In the genomic region with DNA sequence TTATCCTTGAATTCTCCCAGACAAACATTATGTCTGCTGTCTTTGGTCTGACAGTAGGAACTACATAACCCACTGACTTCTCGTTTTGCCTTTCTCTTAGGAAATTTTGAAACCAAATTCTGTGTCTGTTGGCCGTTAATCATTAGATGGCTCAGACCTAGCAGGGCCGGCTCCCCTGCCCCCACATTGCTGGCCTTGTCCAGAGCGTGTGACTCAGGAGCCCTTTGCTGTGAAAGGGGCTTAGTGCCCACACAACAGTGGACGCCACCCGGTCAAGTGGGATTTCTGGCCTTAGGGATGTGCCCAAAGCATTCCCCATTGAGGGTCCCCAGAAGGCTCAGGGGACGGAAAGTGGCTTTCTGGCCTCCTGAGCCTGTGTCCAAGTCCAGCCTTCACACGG, we compare ENCODE assay signal across 15 cellular contexts.
DNase-seq lines count a peak whose midpoint lies in the region; ATAC-seq, FAIRE-seq and TF ChIP-seq lines count a peak whose summit lies in the region.
"Had no signal": no experiment of that assay in that cellular context is flagged by ENCODE, and none has a peak within 500 bp of the region (broad histone marks: within the 10 kb centered on the region; RNA-seq: fewer than 3 reads in every experiment).

No MANE protein-coding gene starts in this region.

- peak overlapping the region; percentile 74 for H3K27ac Mint-ChIP-seq in chondrocyte (ENCODE audit: unreplicated experiment)
- H3K27ac Mint-ChIP-seq: natural killer cell treated with Interleukin-12 subunit alpha and Interleukin-12 subunit beta and Interleukin-15 and Interleukin-18, amount 100 ng/mL, for 72 hours; stimulated activated memory B cell treated with anti-CD40 and anti-IgM and Interleukin-4, amounts not matched to agents 10 μg/mL and 1 μg/mL and 100 μg/mL, for 72 hours had no signal

- no peak overlapping the region for H3K14ac ChIP-seq in trophoblast cell (ENCODE audit: low read length)

- H3K27me3 ChIP-seq in trophoblast cell (ENCODE audit: insufficient read depth, low read length) (no peaks in the 10 kb centered on the region), small intestine (ENCODE audit: control insufficient read depth in 2 of 2, insufficient read depth in 2 of 2, low read length in 2 of 2) (no peaks in the 10 kb centered on the region)
- H3K27me3 ChIP-seq: right atrium auricular region had no signal

- no peak for TF ChIP-seq CTCF in chondrocyte (IDR thresholded peaks at IDR 0.05)

- H3K4me3 ChIP-seq in trophoblast cell (ENCODE audit: low read depth, low read length) (no peak overlapping the region), small intestine (ENCODE audit: low read depth in 1 of 2, low read length in 2 of 2) (no peak overlapping the region)
- H3K4me3 ChIP-seq: lower lobe of right lung, PC-9, right atrium auricular region had no signal

- H4K91ac ChIP-seq in trophoblast cell (ENCODE audit: low read depth, low read length): peak overlapping the region; percentile 41

- no peak overlapping the region for H2BK5ac ChIP-seq in trophoblast cell (ENCODE audit: low read depth, low read length, poor library complexity)

- H3K36me3 Mint-ChIP-seq in chondrocyte (ENCODE audit: low read depth): peaks cover 8% of the 10 kb centered on the region

- H3K9me3 Mint-ChIP-seq in chondrocyte (ENCODE audit: low read depth): peaks cover 4% of the 10 kb centered on the region

- H3K27me3 Mint-ChIP-seq in chondrocyte (ENCODE audit: low read depth): no peaks in the 10 kb centered on the region
- H3K27me3 Mint-ChIP-seq: natural killer cell treated with Interleukin-12 subunit alpha and Interleukin-12 subunit beta and Interleukin-15 and Interleukin-18, amount 100 ng/mL, for 72 hours; stimulated activated memory B cell treated with anti-CD40 and anti-IgM and Interleukin-4, amounts not matched to agents 10 μg/mL and 1 μg/mL and 100 μg/mL, for 72 hours had no signal

- H3K23ac ChIP-seq in trophoblast cell (ENCODE audit: low read length): no peak overlapping the region

- no peak overlapping the region for H3K4ac ChIP-seq in trophoblast cell (ENCODE audit: low read depth, low read length)

- H3K36me3 ChIP-seq in trophoblast cell (ENCODE audit: control insufficient read depth in 1 of 2, insufficient read depth in 2 of 2, low read length in 2 of 2) (peaks cover 0 to 4% of the 10 kb centered on the region in 2 experiments), small intestine (ENCODE audit: control insufficient read depth in 2 of 2, insufficient read depth in 2 of 2, low read length in 2 of 2) (no peaks in the 10 kb centered on the region)

- H2AFZ ChIP-seq in trophoblast cell (ENCODE audit: insufficient read depth, low read length, poor library complexity): no peak overlapping the region
- H2AFZ ChIP-seq: PC-9 had no signal

- peak overlapping the region; percentile 48 for H2BK120ac ChIP-seq in trophoblast cell (ENCODE audit: insufficient read depth, low read length, poor library complexity)

- H4K12ac ChIP-seq in trophoblast cell (ENCODE audit: low read depth, low read length): no peak overlapping the region

- ATAC-seq in GM19395 (IDR thresholded peaks at IDR 0.05; ENCODE audit: unreplicated experiment): no peak
- ATAC-seq in GM18873 (IDR thresholded peaks at IDR 0.05; ENCODE audit: low FRiP score, unreplicated experiment): no peak

- H3K4me1 Mint-ChIP-seq in chondrocyte (ENCODE audit: low read depth): peaks cover 52% of the 10 kb centered on the region

- WGBS in trophoblast cell (ENCODE audit: extremely low coverage, insufficient coverage, insufficient read length): no CpG with 5 or more reads among the region's 8 CpGs
- 78 to 83% (median 81%) methylated on average over 8 of the region's 8 CpGs for WGBS in small intestine, 3 donors

- no peak overlapping the region for H4K8ac ChIP-seq in trophoblast cell (ENCODE audit: low read depth, low read length)

- peaks cover 5 to 8% of the 10 kb centered on the region in 2 experiments for H3K4me1 ChIP-seq in trophoblast cell (ENCODE audit: control insufficient read depth in 1 of 2, insufficient read depth in 2 of 2, low read length in 2 of 2)
- peaks cover 0 to 7% of the 10 kb centered on the region in 2 donors for H3K4me1 ChIP-seq in small intestine (ENCODE audit: control insufficient read depth in 2 of 2, insufficient read depth in 1 of 2, low read depth in 1 of 2, low read length in 1 of 2)

- H3K9ac ChIP-seq in trophoblast cell (ENCODE audit: low read length): no peak overlapping the region

- no peak for FAIRE-seq in small intestine (lab: Jason Lieb, UNC)
- FAIRE-seq: urothelium cell line had no signal

- H3K9me3 ChIP-seq in trophoblast cell (ENCODE audit: insufficient read depth, low read depth, low read length) (no peaks in the 10 kb centered on the region), small intestine (ENCODE audit: control insufficient read depth, low read depth) (no peaks in the 10 kb centered on the region)

- H3K27ac ChIP-seq in trophoblast cell (ENCODE audit: low read depth, low read length): no peak overlapping the region
- no peak overlapping the region for H3K27ac ChIP-seq in small intestine (ENCODE audit: low read depth in 1 of 2, low read length in 1 of 2)
- H3K27ac ChIP-seq: lower lobe of right lung, PC-9 had no signal

- no peak overlapping the region for H3K4me2 ChIP-seq in trophoblast cell (ENCODE audit: low read length)
- H3K4me2 ChIP-seq: PC-9 had no signal

- DNase-seq in GF-D8 (lab: John Stamatoyannopoulos, UW): peak; percentile 10
- DNase-seq in NOMO-1 treated with dmso at 0.1 percent for 144 hours (lab: John Stamatoyannopoulos, UW; ENCODE audit: unreplicated experiment): peak; percentile 77
- peak; percentile 38 for DNase-seq in chondrocyte (ENCODE audit: low spot score)
- peak in 1 of 2 donors; percentile 8 for DNase-seq in trophoblast cell
- DNase-seq in small intestine: no peak
- no peak for DNase-seq in NCI-H1694 treated with DMSO at 0.1 percent for 48 hours (lab: John Stamatoyannopoulos, UW)
- DNase-seq: GOT3 had no signal

- H3K79me1 ChIP-seq in trophoblast cell (ENCODE audit: low read length): no peaks in the 10 kb centered on the region

- H2BK12ac ChIP-seq in trophoblast cell (ENCODE audit: low read length): peak overlapping the region; percentile 58

- no peak overlapping the region for H2AK5ac ChIP-seq in trophoblast cell (ENCODE audit: low read length)

- no peak overlapping the region for H3K4me3 Mint-ChIP-seq in chondrocyte (ENCODE audit: unreplicated experiment)
- H3K4me3 Mint-ChIP-seq: natural killer cell treated with Interleukin-12 subunit alpha and Interleukin-12 subunit beta and Interleukin-15 and Interleukin-18, amount 100 ng/mL, for 72 hours; stimulated activated memory B cell treated with anti-CD40 and anti-IgM and Interleukin-4, amounts not matched to agents 10 μg/mL and 1 μg/mL and 100 μg/mL, for 72 hours had no signal

- H3K79me2 ChIP-seq in trophoblast cell (ENCODE audit: control insufficient read depth, insufficient read depth, low read length, poor library complexity): no peaks in the 10 kb centered on the region

- no peak overlapping the region for H3K18ac ChIP-seq in trophoblast cell (ENCODE audit: low read length)

Comparison
In these comparisons a context has a peak if more than half of its experiments do, and no peak if none do; other contexts are left out.
1. DNase-seq: peak in GF-D8 (single experiment), NOMO-1 treated with dmso at 0.1 percent for 144 hours (single experiment) and chondrocyte (single experiment); none in small intestine (single experiment) and NCI-H1694 treated with DMSO at 0.1 percent for 48 hours (single experiment).